8 cellular contexts compared by ENCODE assay signal in genomic region chr1:205396972-205397616, GRCh38. TPM values are rescaled to one million over a fixed set of nuclear protein-coding genes. Genes with fewer than 3 reads are reported as not detected.
DNase-seq lines count a peak whose midpoint lies in the region; ATAC-seq lines count a peak whose summit lies in the region.

No MANE protein-coding gene starts in this region.

- H3K9me3 ChIP-seq in effector memory CD4-positive, alpha-beta T cell (ENCODE audit: control insufficient read depth, low read length) = no peaks in the 10 kb centered on the region

- no peak overlapping the region for H3K4me3 ChIP-seq in effector memory CD4-positive, alpha-beta T cell (ENCODE audit: insufficient read depth, low read depth, low read length, poor library complexity, severe bottlenecking)

- H3K27ac ChIP-seq in effector memory CD4-positive, alpha-beta T cell (ENCODE audit: insufficient read depth, low read length, poor library complexity, severe bottlenecking) = no peak overlapping the region

- intact Hi-C loops in activated naive CD4-positive, alpha-beta T cell treated with anti-CD3 and anti-CD28 coated beads for 36 hours (cut with micrococcal nuclease) = loop anchor here (1.0 to 5.0 kb wide), 5 partner anchors 34 to 180 kb away; no protein-coding TSS in a partner anchor

- peaks cover 10% of the 10 kb centered on the region for H3K27me3 Mint-ChIP-seq in activated naive CD4-positive, alpha-beta T cell treated with anti-CD3 and anti-CD28 coated beads for 36 hours (ENCODE audit: low read depth)
- peaks cover 3% of the 10 kb centered on the region for H3K27me3 Mint-ChIP-seq in memory B cell

- peak; percentile 56 for ATAC-seq in memory B cell (ENCODE audit: low read depth)
- no peak for ATAC-seq in GM21390 (IDR thresholded peaks at IDR 0.05; ENCODE audit: unreplicated experiment)
- no peak for ATAC-seq in GM21360 (IDR thresholded peaks at IDR 0.05; ENCODE audit: unreplicated experiment)

- no peaks in the 10 kb centered on the region for H3K4me1 ChIP-seq in effector memory CD4-positive, alpha-beta T cell (ENCODE audit: control insufficient read depth, insufficient read depth, low read length, poor library complexity, severe bottlenecking)

- no peaks in the 10 kb centered on the region for H3K9me3 Mint-ChIP-seq in activated naive CD4-positive, alpha-beta T cell treated with anti-CD3 and anti-CD28 coated beads for 36 hours
- no peaks in the 10 kb centered on the region for H3K9me3 Mint-ChIP-seq in memory B cell

- H3K36me3 ChIP-seq in effector memory CD4-positive, alpha-beta T cell (ENCODE audit: control insufficient read depth, insufficient read depth, low read length) = no peaks in the 10 kb centered on the region

- no peaks in the 10 kb centered on the region for H3K4me1 Mint-ChIP-seq in activated naive CD4-positive, alpha-beta T cell treated with anti-CD3 and anti-CD28 coated beads for 36 hours (ENCODE audit: low read depth)
- H3K4me1 Mint-ChIP-seq in memory B cell = peaks cover 2% of the 10 kb centered on the region

- DNase-seq in activated naive CD4-positive, alpha-beta T cell treated with anti-CD3 and anti-CD28 coated beads for 36 hours = peak; percentile 43
- DNase-seq in activated naive CD4-positive, alpha-beta T cell (lab: John Stamatoyannopoulos, UW) = no peak
- DNase-seq in MV-4-11 (lab: John Stamatoyannopoulos, UW) (peak; percentile 35), RKO (ENCODE audit: low spot score) (peak; percentile 66), memory B cell (ENCODE audit: low spot score in 2 of 2) (peak in 1 of 2 donors; percentile 38)
- DNase-seq in effector memory CD4-positive, alpha-beta T cell = peak in 2 of 3 donors; percentile 4 to 6

- no peak overlapping the region for H3K27ac Mint-ChIP-seq in activated naive CD4-positive, alpha-beta T cell treated with anti-CD3 and anti-CD28 coated beads for 36 hours
- H3K27ac Mint-ChIP-seq in memory B cell = no peak overlapping the region

- CTCF ChIA-PET in activated naive CD4-positive, alpha-beta T cell treated with anti-CD3 and anti-CD28 coated beads for 36 hours (lab: Charles Lee) = interaction anchor here (0.6 to 4.7 kb wide), 21 partner anchors 16 to 1308 kb away, joined by 3 to 130 read pairs (median 4); no protein-coding TSS in a partner anchor

- H3K4me3 Mint-ChIP-seq in activated naive CD4-positive, alpha-beta T cell treated with anti-CD3 and anti-CD28 coated beads for 36 hours = no peak overlapping the region
- no peak overlapping the region for H3K4me3 Mint-ChIP-seq in memory B cell

- no peaks in the 10 kb centered on the region for H3K27me3 ChIP-seq in effector memory CD4-positive, alpha-beta T cell (replicated peaks; ENCODE audit: control insufficient read depth, insufficient read depth, low read length, poor library complexity, severe bottlenecking)

- no peaks in the 10 kb centered on the region for H3K36me3 Mint-ChIP-seq in activated naive CD4-positive, alpha-beta T cell treated with anti-CD3 and anti-CD28 coated beads for 36 hours (ENCODE audit: low read depth)
- H3K36me3 Mint-ChIP-seq in memory B cell = no peaks in the 10 kb centered on the region

RNA-seq across cellular contexts. Expression of gene LEMD1, which starts 24.8 kb away (rescaled TPM):
- under 1 TPM in 1 of 2 experiments, not detected in 1; 0.79 TPM for total RNA-seq in activated naive CD4-positive, alpha-beta T cell treated with anti-CD3 and anti-CD28 coated beads for 36 hours

RNA-seq across cellular contexts. Expression of gene KLHDC8A, which starts 40.4 kb away (rescaled TPM):
- total RNA-seq in activated naive CD4-positive, alpha-beta T cell treated with anti-CD3 and anti-CD28 coated beads for 36 hours = not detected

RNA-seq across cellular contexts. Expression of gene BLACAT1, which starts 58.8 kb away (rescaled TPM):
- total RNA-seq in activated naive CD4-positive, alpha-beta T cell treated with anti-CD3 and anti-CD28 coated beads for 36 hours = under 1 TPM; 0.14 to 0.30 TPM

Comparison
In these comparisons a context has a peak if more than half of its experiments do, and no peak if none do; other contexts are left out.
1. DNase-seq: peak in activated naive CD4-positive, alpha-beta T cell treated with anti-CD3 and anti-CD28 coated beads for 36 hours (single experiment), MV-4-11 (single experiment), RKO (single experiment) and effector memory CD4-positive, alpha-beta T cell (2 of 3); none in activated naive CD4-positive, alpha-beta T cell (0 of 4).